Comparison of ENCODE assay signal across 16 cellular contexts in the genomic region with DNA sequence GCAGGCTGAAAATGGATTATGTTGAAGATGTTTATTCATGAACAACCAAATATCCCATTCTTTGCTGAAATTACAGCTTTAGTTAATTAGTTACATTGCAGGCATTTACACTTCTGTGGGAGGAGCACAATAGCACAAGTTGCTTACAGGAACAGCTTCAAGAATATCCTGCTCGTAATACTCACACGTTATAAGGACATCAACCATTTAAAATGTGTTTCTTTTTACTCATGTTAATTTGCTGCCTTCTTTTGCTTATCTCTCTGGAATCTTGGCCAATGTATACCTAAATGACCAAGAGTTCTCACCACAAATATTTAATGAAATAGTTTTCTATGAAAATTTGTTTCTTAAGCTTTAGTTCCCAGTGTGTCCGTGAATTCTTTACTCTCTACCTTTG.
"Had no signal": no experiment of that assay in that cellular context is flagged by ENCODE, and none has a peak within 500 bp of the region (broad histone marks: within the 10 kb centered on the region; RNA-seq: fewer than 3 reads in every experiment).

No MANE protein-coding gene starts in this region.

- H3K27me3 ChIP-seq: gastroesophageal sphincter, right atrium auricular region, thyroid gland had no signal

- DNase-seq: activated CD4-positive, alpha-beta memory T cell treated with anti-CD3 and anti-CD28 coated beads, Interleukin-2, amount 10 ng/mL, durations not matched to agents 7 days and 5 days; activated CD4-positive, alpha-beta T cell treated with anti-CD3 and anti-CD28 coated beads for 4 hours; activated naive CD4-positive, alpha-beta T cell treated with anti-CD3 and anti-CD28 coated beads, Interleukin-2, amount 10 ng/mL, durations not matched to agents 7 days and 5 days; activated T-cell treated with anti-CD3 and anti-CD28 coated beads, Interleukin-2, amount 50 U/mL, for 24 hours; effector memory CD8-positive, alpha-beta T cell; kidney; mesendoderm; nephron progenitor cell; occipital lobe; stimulated activated CD4-positive, alpha-beta T cell treated with anti-CD3 and anti-CD28 coated beads, Interleukin-2, amount 100 ng/mL, for 48 hours; T-helper 17 cell; thyroid gland had no signal

- H3K36me3 ChIP-seq: gastroesophageal sphincter, right atrium auricular region, thyroid gland had no signal

- ATAC-seq: effector memory CD8-positive, alpha-beta T cell; gastroesophageal sphincter; stimulated activated memory B cell treated with anti-CD40 and anti-IgM and Interleukin-4, amounts not matched to agents 10 μg/mL and 1 μg/mL and 100 μg/mL, for 72 hours; T-helper 17 cell; WTC11 had no signal

- H3K4me3 ChIP-seq: gastroesophageal sphincter, right atrium auricular region, thyroid gland had no signal

- H3K27ac ChIP-seq: gastroesophageal sphincter, right atrium auricular region, thyroid gland had no signal

- H3K9me3 ChIP-seq: gastroesophageal sphincter, right atrium auricular region, thyroid gland had no signal

- H3K4me1 ChIP-seq: gastroesophageal sphincter, right atrium auricular region, thyroid gland had no signal
